Comparison of ENCODE assay signal across 24 cellular contexts in the genomic region with DNA sequence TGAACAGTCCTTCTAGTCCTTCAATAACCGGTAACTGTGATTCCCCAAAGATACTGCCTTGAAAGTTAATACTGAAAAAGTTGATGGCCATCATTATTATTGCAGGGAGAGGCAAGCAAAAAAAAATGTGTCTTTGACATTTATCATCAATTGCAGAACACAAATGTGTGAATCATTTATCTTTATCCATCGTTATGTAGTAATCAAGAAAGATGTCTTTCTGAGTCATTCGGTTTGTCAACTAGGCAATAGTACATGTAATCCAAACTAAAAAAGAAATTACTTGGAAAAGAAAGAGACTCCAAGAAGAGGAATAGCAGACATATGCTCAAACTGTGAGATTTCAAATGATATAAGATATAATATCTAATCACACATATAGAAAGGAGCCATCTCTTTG.
"Had no signal": no experiment of that assay in that cellular context is flagged by ENCODE, and none has a peak within 500 bp of the region (broad histone marks: within the 10 kb centered on the region; RNA-seq: fewer than 3 reads in every experiment).

No MANE protein-coding gene starts in this region.

- H3K27ac ChIP-seq: left ventricle myocardium inferior, lower lobe of right lung, neutrophil, psoas muscle, skin epidermis, thoracic aorta, transverse colon had no signal

- DNase-seq: cortex of kidney; dorsolateral prefrontal cortex; effector CD8-positive, alpha-beta T cell; immature natural killer cell; kidney; left cardiac atrium; left ventricle myocardium inferior; lower lobe of right lung; mesenchymal stem cell; midbrain; naive B cell; nephron progenitor cell; psoas muscle; retina; stimulated activated CD4-positive, alpha-beta T cell treated with anti-CD3 and anti-CD28 coated beads, Interleukin-2, amount 100 ng/mL, for 24 hours; stimulated activated CD4-positive, alpha-beta T cell treated with anti-CD3 and anti-CD28 coated beads, Interleukin-4, amount 100 ng/mL, for 4 hours; stimulated activated naive B cell treated with anti-CD40 and anti-IgM and Interleukin-4, amounts not matched to agents 10 μg/mL and 1 μg/mL and 100 μg/mL, for 72 hours; stimulated activated naive CD8-positive, alpha-beta T cell treated with anti-CD3 and anti-CD28 coated beads, Interleukin-15, amount 100 ng/mL, for 72 hours; transverse colon had no signal

- H3K36me3 ChIP-seq: left ventricle myocardium inferior, lower lobe of right lung, neutrophil, thoracic aorta, transverse colon had no signal

- H3K9me3 ChIP-seq: left ventricle myocardium inferior, lower lobe of right lung, neutrophil, psoas muscle, thoracic aorta, transverse colon had no signal

- H3K4me1 ChIP-seq: lower lobe of right lung, transverse colon had no signal

- H3K27me3 ChIP-seq: dorsolateral prefrontal cortex, neutrophil, transverse colon had no signal

- H3K4me3 ChIP-seq: dorsolateral prefrontal cortex, left ventricle myocardium inferior, lower lobe of right lung, psoas muscle, skin epidermis, thoracic aorta, transverse colon had no signal

- ATAC-seq: esophagus mucosa; left cardiac atrium; lower lobe of right lung; psoas muscle; sciatic nerve; stimulated activated naive B cell treated with anti-CD40 and anti-IgM and Interleukin-4, amounts not matched to agents 10 μg/mL and 1 μg/mL and 100 μg/mL, for 72 hours; stimulated activated naive CD8-positive, alpha-beta T cell treated with anti-CD3 and anti-CD28 coated beads, Interleukin-15, amount 100 ng/mL, for 72 hours had no signal
